8 cellular contexts compared by ENCODE assay signal in genomic region chrX:24081661-24082154, GRCh38. TPM values are rescaled to one million over a fixed set of nuclear protein-coding genes. Genes with fewer than 3 reads are reported as not detected.
DNase-seq lines count a peak whose midpoint lies in the region; ATAC-seq and TF ChIP-seq lines count a peak whose summit lies in the region.

No MANE protein-coding gene starts in this region.

- no peaks in the 10 kb centered on the region for H3K27me3 ChIP-seq in GM06990 (replicated peaks; ENCODE audit: control insufficient read depth, insufficient read depth, low read length)

- H3K4me3 Mint-ChIP-seq in activated T-cell treated with anti-CD3 and anti-CD28 coated beads, Interleukin-2, amount 50 U/mL, for 4 hours: no peak overlapping the region

- H3K36me3 ChIP-seq in GM06990 (ENCODE audit: control insufficient read depth, insufficient read depth, low read length): no peaks in the 10 kb centered on the region

- H3K9me3 Mint-ChIP-seq in activated T-cell treated with anti-CD3 and anti-CD28 coated beads, Interleukin-2, amount 50 U/mL, for 4 hours: no peaks in the 10 kb centered on the region

- DNase-seq in GM06990 (ENCODE audit: extremely low read depth, insufficient read length) (peak; percentile 49), NOMO-1 treated with dmso at 0.1 percent for 144 hours (lab: John Stamatoyannopoulos, UW; ENCODE audit: unreplicated experiment) (peak; percentile 5), foreskin fibroblast (peak; percentile 56 to 79), retina (peak; percentile 28)
- peak; percentile 43 for DNase-seq in activated T-cell treated with anti-CD3 and anti-CD28 coated beads, Interleukin-2, amount 50 U/mL, for 4 hours

- ATAC-seq in HG03064 (IDR thresholded peaks at IDR 0.05; ENCODE audit: low read depth, unreplicated experiment): peak; percentile 52
- no peak for ATAC-seq in activated T-cell treated with anti-CD3 and anti-CD28 coated beads, Interleukin-2, amount 50 U/mL, for 4 hours
- no peak for ATAC-seq in GM19324 (IDR thresholded peaks at IDR 0.05; ENCODE audit: low FRiP score, unreplicated experiment)
- no peak for ATAC-seq in HG03469 (IDR thresholded peaks at IDR 0.05; ENCODE audit: unreplicated experiment)

- H3K27me3 Mint-ChIP-seq in activated T-cell treated with anti-CD3 and anti-CD28 coated beads, Interleukin-2, amount 50 U/mL, for 4 hours (ENCODE audit: low read depth): no peaks in the 10 kb centered on the region

- peaks cover 7% of the 10 kb centered on the region for H3K36me3 Mint-ChIP-seq in activated T-cell treated with anti-CD3 and anti-CD28 coated beads, Interleukin-2, amount 50 U/mL, for 4 hours (ENCODE audit: insufficient read depth)

- no peak overlapping the region for H3K4me3 ChIP-seq in GM06990 (replicated peaks; ENCODE audit: low read depth, low read length)
- H3K4me3 ChIP-seq in foreskin fibroblast (ENCODE audit: low read depth in 1 of 2, low read length in 2 of 2): peak overlapping the region in 1 of 2 donors; percentile 22

- TF ChIP-seq CTCF in GM06990 (IDR thresholded peaks at IDR 0.05; ENCODE audit: insufficient read depth, low read length, poor library complexity, severe bottlenecking) (peak; percentile 62), foreskin fibroblast (IDR thresholded peaks at IDR 0.05; ENCODE audit: low read depth, low read length) (peak; percentile 51)

- H3K4me1 Mint-ChIP-seq in activated T-cell treated with anti-CD3 and anti-CD28 coated beads, Interleukin-2, amount 50 U/mL, for 4 hours (ENCODE audit: low read depth): peaks cover 15% of the 10 kb centered on the region

RNA-seq across cellular contexts. Expression of gene EIF2S3, which starts 27.0 kb away (rescaled TPM):
- 100 to 1,000 TPM; 257 to 313 (median 258) TPM for total RNA-seq in activated T-cell treated with anti-CD3 and anti-CD28 coated beads, Interleukin-2, amount 50 U/mL, for 4 hours

RNA-seq across cellular contexts. Expression of gene KLHL15, which starts 54.7 kb away (rescaled TPM):
- 10 to 100 TPM; 10.4 to 11.8 (median 10.9) TPM for total RNA-seq in activated T-cell treated with anti-CD3 and anti-CD28 coated beads, Interleukin-2, amount 50 U/mL, for 4 hours

Comparison
In these comparisons a context has a peak if more than half of its experiments do, and no peak if none do; other contexts are left out.
1. DNase-seq: peak in every context shown above with its lines; median percentile 68 in foreskin fibroblast; 49 in GM06990; 43 in activated T-cell treated with anti-CD3 and anti-CD28 coated beads, Interleukin-2, amount 50 U/mL, for 4 hours; 28 in retina; 5 in NOMO-1 treated with dmso at 0.1 percent for 144 hours.